8 cellular contexts compared by ENCODE assay signal in the genomic region with DNA sequence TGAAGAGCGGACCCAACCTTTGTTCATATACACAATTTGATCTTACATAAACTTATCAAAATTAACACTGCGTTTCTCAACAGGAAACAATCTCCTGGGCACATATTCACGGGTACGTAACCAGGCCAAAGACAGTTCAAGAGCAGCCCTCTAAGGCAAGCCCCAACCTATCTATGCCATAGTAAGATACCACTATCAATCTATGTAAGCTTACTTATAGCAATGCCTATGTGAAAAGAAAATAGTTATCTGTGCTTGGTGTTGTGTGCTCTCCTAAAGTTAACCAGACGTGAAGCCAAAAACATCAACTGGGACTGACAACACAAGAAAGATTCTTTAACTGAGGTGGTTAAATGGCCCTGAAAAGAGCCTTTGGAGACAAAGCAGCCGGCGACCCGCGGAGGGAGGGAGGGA. TPM values are rescaled to one million over a fixed set of nuclear protein-coding genes. Genes with fewer than 3 reads are reported as not detected.
DNase-seq lines count a peak whose midpoint lies in the region; ATAC-seq and TF ChIP-seq lines count a peak whose summit lies in the region.

No MANE protein-coding gene starts in this region.

- intact Hi-C loops in Right ventricle myocardium inferior (cut with DNase I) = no loop called here

- H3K27me3 ChIP-seq in right atrium auricular region = no peaks in the 10 kb centered on the region
- no peaks in the 10 kb centered on the region for H3K27me3 ChIP-seq in iPS-18a (ENCODE audit: control insufficient read depth, insufficient read depth, low read length)

- peak overlapping the region; percentile 88 for H3K27ac Mint-ChIP-seq in stimulated activated effector memory CD8-positive, alpha-beta T cell treated with anti-CD3 and anti-CD28 coated beads, Interleukin-12 subunit alpha, Interleukin-12 subunit beta, amount 100 ng/mL, for 72 hours

- H3K36me3 Mint-ChIP-seq in stimulated activated effector memory CD8-positive, alpha-beta T cell treated with anti-CD3 and anti-CD28 coated beads, Interleukin-12 subunit alpha, Interleukin-12 subunit beta, amount 100 ng/mL, for 72 hours = peaks cover 19% of the 10 kb centered on the region

- H3K27ac ChIP-seq in right atrium auricular region (peak overlapping the region; percentile 66 to 78), iPS-18a (ENCODE audit: low read length) (peak overlapping the region; percentile 94)

- peak overlapping the region; percentile 96 for H3K9ac ChIP-seq in iPS-18a (ENCODE audit: low read length)

- peak overlapping the region; percentile 26 to 49 for H3K4me3 ChIP-seq in right atrium auricular region
- peak overlapping the region; percentile 97 for H3K4me3 ChIP-seq in iPS-18a (ENCODE audit: low read length)

- no peaks in the 10 kb centered on the region for H3K9me3 Mint-ChIP-seq in stimulated activated effector memory CD8-positive, alpha-beta T cell treated with anti-CD3 and anti-CD28 coated beads, Interleukin-12 subunit alpha, Interleukin-12 subunit beta, amount 100 ng/mL, for 72 hours

- peaks cover 0 to 30% of the 10 kb centered on the region in 2 donors for H3K4me1 ChIP-seq in right atrium auricular region
- peaks cover 37% of the 10 kb centered on the region for H3K4me1 ChIP-seq in iPS-18a (ENCODE audit: control insufficient read depth, low read depth, low read length)

- H3K36me3 ChIP-seq in right atrium auricular region = no peaks in the 10 kb centered on the region
- H3K36me3 ChIP-seq in iPS-18a (ENCODE audit: control insufficient read depth, low read depth, low read length) = no peaks in the 10 kb centered on the region

- no peak for ATAC-seq in Right ventricle myocardium inferior
- ATAC-seq in stimulated activated effector memory CD8-positive, alpha-beta T cell treated with anti-CD3 and anti-CD28 coated beads, Interleukin-12 subunit alpha, Interleukin-12 subunit beta, amount 100 ng/mL, for 72 hours = no peak
- ATAC-seq in GM21529 (IDR thresholded peaks at IDR 0.05; ENCODE audit: unreplicated experiment) = no peak
- ATAC-seq in HG02852 (IDR thresholded peaks at IDR 0.05; ENCODE audit: unreplicated experiment) = no peak

- DNase-seq in right atrium auricular region (ENCODE audit: low spot score) = no peak
- no peak for DNase-seq in Right ventricle myocardium inferior (ENCODE audit: missing footprints)
- DNase-seq in activated naive CD4-positive, alpha-beta T cell treated with anti-CD3 and anti-CD28 coated beads, Interleukin-2, amount 50 U/mL, for 16 hours = peak; percentile 10
- peak in 1 of 2 donors; percentile 49 for DNase-seq in stimulated activated effector memory CD8-positive, alpha-beta T cell treated with anti-CD3 and anti-CD28 coated beads, Interleukin-12 subunit alpha, Interleukin-12 subunit beta, amount 100 ng/mL, for 72 hours (ENCODE audit: low spot score in 2 of 2)
- no peak for DNase-seq in NCI-H2196 (lab: John Stamatoyannopoulos, UW; ENCODE audit: unreplicated experiment)

- peak overlapping the region; percentile 78 for H3K4me3 Mint-ChIP-seq in stimulated activated effector memory CD8-positive, alpha-beta T cell treated with anti-CD3 and anti-CD28 coated beads, Interleukin-12 subunit alpha, Interleukin-12 subunit beta, amount 100 ng/mL, for 72 hours

- no peak for TF ChIP-seq CTCF in right atrium auricular region (IDR thresholded peaks at IDR 0.05)

- H3K9me3 ChIP-seq in right atrium auricular region (no peaks in the 10 kb centered on the region), iPS-18a (ENCODE audit: control insufficient read depth, low read depth, low read length) (no peaks in the 10 kb centered on the region)

- H3K4me1 Mint-ChIP-seq in stimulated activated effector memory CD8-positive, alpha-beta T cell treated with anti-CD3 and anti-CD28 coated beads, Interleukin-12 subunit alpha, Interleukin-12 subunit beta, amount 100 ng/mL, for 72 hours = peaks cover 46% of the 10 kb centered on the region

RNA-seq across cellular contexts. Expression of a gene that starts 49.4 kb away (rescaled TPM):
- 10 to 100 TPM; 26.3 to 28.0 TPM for total RNA-seq in right atrium auricular region
- total RNA-seq in Right ventricle myocardium inferior = 15.3 TPM
